11 cellular contexts compared by ENCODE assay signal in genomic region chr5:173969167-173970049, GRCh38. TPM values are rescaled to one million over a fixed set of nuclear protein-coding genes. Genes with fewer than 3 reads are reported as not detected.
A peak's percentile ranks its signal among the peaks of the same experiment; 100 is the strongest.
DNase-seq lines count a peak whose midpoint lies in the region; ATAC-seq and TF ChIP-seq lines count a peak whose summit lies in the region.
"Had no signal": no experiment of that assay in that cellular context is flagged by ENCODE, and none has a peak within 500 bp of the region (broad histone marks: within the 10 kb centered on the region; RNA-seq: fewer than 3 reads in every experiment).

No MANE protein-coding gene starts in this region.

- intact Hi-C loops in ascending aorta (cut with DNase I) = loop anchor here (5.0 kb wide), 3 partner anchors 52 to 343 kb away; no protein-coding TSS in a partner anchor

- peaks cover 4 to 10% of the 10 kb centered on the region in 2 donors for H3K4me1 ChIP-seq in ascending aorta

- no peaks in the 10 kb centered on the region for H3K9me3 ChIP-seq in ascending aorta

- DNase-seq in AG10803 (ENCODE audit: low read depth) = peak; percentile 49
- peak; percentile 15 for DNase-seq in HT-29 (ENCODE audit: low spot score)
- peak; percentile 29 for DNase-seq in amniotic stem cell (lab: John Stamatoyannopoulos, UW)
- no peak for DNase-seq in left lobe of liver (ENCODE audit: low spot score)
- no peak for DNase-seq in NCI-H1694 treated with DMSO at 0.1 percent for 48 hours (lab: John Stamatoyannopoulos, UW)
- no peak for DNase-seq in ascending aorta (ENCODE audit: low spot score in 2 of 2)
- DNase-seq in NOMO-1 treated with DMSO at 0.1 percent for 48 hours (lab: John Stamatoyannopoulos, UW; ENCODE audit: unreplicated experiment) = no peak
- DNase-seq: activated CD4-positive, alpha-beta T cell treated with anti-CD3 and anti-CD28 coated beads for 48 hours; KBM-7 had no signal

- peak overlapping the region in 1 of 2 donors; percentile 27 for H3K27ac ChIP-seq in ascending aorta

- no peak overlapping the region for H3K4me3 ChIP-seq in AG10803 (ENCODE audit: low read length)
- no peak overlapping the region for H3K4me3 ChIP-seq in ascending aorta

- H3K27me3 ChIP-seq in ascending aorta = no peaks in the 10 kb centered on the region

- ATAC-seq in left lobe of liver (peak; percentile 36), HG03280 (IDR thresholded peaks at IDR 0.05; ENCODE audit: unreplicated experiment) (no peak)

- no peaks in the 10 kb centered on the region for H3K36me3 ChIP-seq in ascending aorta

- TF ChIP-seq CTCF in AG10803 (conservative IDR thresholded peaks at IDR 0.05; ENCODE audit: low read length) (no peak), ascending aorta (IDR thresholded peaks at IDR 0.05) (no peak)

RNA-seq across cellular contexts. Expression of gene C5orf47, which starts 19.6 kb away (rescaled TPM):
- not detected in 2 replicates for total RNA-seq in HT-29 (2014; rRNA removed; shearing (Covaris generic))
- total RNA-seq in left lobe of liver (not detected), ascending aorta (not detected)
- total RNA-seq: neural crest cell had no signal

Comparison
In these comparisons a context has a peak if more than half of its experiments do, and no peak if none do; other contexts are left out.
1. DNase-seq: peak in AG10803 (single experiment), HT-29 (single experiment) and amniotic stem cell (single experiment); none in left lobe of liver (single experiment), NCI-H1694 treated with DMSO at 0.1 percent for 48 hours (single experiment), ascending aorta (0 of 2) and NOMO-1 treated with DMSO at 0.1 percent for 48 hours (single experiment).